In the genomic region with DNA sequence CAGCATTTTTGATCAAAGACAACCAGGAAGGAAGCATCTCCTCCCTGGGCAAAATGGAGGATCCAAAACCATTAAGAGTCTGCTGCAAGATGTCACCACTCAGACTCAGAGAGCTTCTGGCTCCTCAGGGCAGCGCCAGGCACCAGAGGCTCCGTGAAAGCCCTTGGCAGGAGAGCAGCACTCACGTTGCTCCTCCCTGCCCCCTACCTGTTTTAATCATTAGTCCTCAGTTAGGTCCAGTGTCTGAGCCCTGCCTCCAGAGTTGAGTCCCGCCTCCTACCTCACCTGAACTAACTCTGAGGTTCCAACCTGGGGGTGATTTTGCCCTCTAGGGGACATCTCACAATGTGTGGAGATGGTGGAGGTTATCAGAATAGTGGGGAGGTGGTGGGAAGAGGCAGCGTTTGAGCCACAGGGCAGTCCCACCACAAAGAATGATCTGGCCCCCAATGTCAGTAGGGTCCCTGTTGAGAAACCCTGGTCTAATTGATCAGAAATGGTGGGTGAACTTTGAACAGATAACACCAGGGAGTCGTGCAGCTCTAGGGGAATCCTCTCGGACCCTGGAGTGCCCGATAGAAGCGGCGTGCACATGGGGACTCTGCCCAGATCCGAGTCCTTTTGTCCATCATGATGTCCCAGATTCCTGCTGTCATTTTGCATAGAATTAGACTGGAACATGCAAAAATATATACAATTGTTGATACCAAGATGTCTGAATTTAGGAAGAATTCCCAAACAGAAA, we compare ENCODE assay signal across 16 cellular contexts.
DNase-seq lines count a peak whose midpoint lies in the region; ATAC-seq and TF ChIP-seq lines count a peak whose summit lies in the region.
"Had no signal": no experiment of that assay in that cellular context is flagged by ENCODE, and none has a peak within 500 bp of the region (broad histone marks: within the 10 kb centered on the region; RNA-seq: fewer than 3 reads in every experiment).

No MANE protein-coding gene starts in this region.

- no peaks in the 10 kb centered on the region for H3K36me3 Mint-ChIP-seq in WTC11
- H3K36me3 Mint-ChIP-seq: CD8-positive, alpha-beta memory T cell had no signal

- no peak overlapping the region for H3K27ac Mint-ChIP-seq in WTC11
- H3K27ac Mint-ChIP-seq: CD8-positive, alpha-beta memory T cell had no signal

- DNase-seq in NCI-H748 (lab: John Stamatoyannopoulos, UW; ENCODE audit: unreplicated experiment), result peak; percentile 24
- DNase-seq in NCI-H748 treated with DMSO at 0.1 percent for 48 hours (lab: John Stamatoyannopoulos, UW), result no peak
- DNase-seq in WTC11 (ENCODE audit: low spot score), result peak; percentile 33
- DNase-seq in left lobe of liver (ENCODE audit: low spot score), result no peak
- no peak for DNase-seq in uterus
- no peak for DNase-seq in activated CD4-positive, alpha-beta T cell treated with anti-CD3 and anti-CD28 coated beads for 1 hour
- DNase-seq in LoVo (ENCODE audit: low spot score), result no peak
- no peak for DNase-seq in NCI-H1092 treated with DMSO at 0.1 percent for 48 hours (lab: John Stamatoyannopoulos, UW)
- DNase-seq: CD8-positive, alpha-beta memory T cell; Kasumi-1; NCI-H1436 treated with DMSO at 0.1 percent for 48 hours; NCI-H446; NCI-H82; SHP77 had no signal

- H3K36me3 ChIP-seq in uterus, result no peaks in the 10 kb centered on the region
- H3K36me3 ChIP-seq: Peyer's patch had no signal

- no peaks in the 10 kb centered on the region for H3K27me3 ChIP-seq in uterus
- H3K27me3 ChIP-seq: Peyer's patch had no signal

- peaks cover 17% of the 10 kb centered on the region for H3K4me1 Mint-ChIP-seq in WTC11

- no peak overlapping the region for H3K4me3 ChIP-seq in uterus
- H3K4me3 ChIP-seq: Peyer's patch had no signal

- ATAC-seq in WTC11 (peak; percentile 94), left lobe of liver (peak; percentile 17)

- H3K4me1 ChIP-seq in uterus, result peaks cover 9 to 10% of the 10 kb centered on the region in 2 donors

- H3K27me3 Mint-ChIP-seq in WTC11 (ENCODE audit: low read depth), result no peaks in the 10 kb centered on the region; the same call in 1 of the 2 replicates

- H3K9me3 ChIP-seq in uterus, result no peaks in the 10 kb centered on the region
- H3K9me3 ChIP-seq: Peyer's patch had no signal

- no peak for TF ChIP-seq POLR2A in uterus (IDR thresholded peaks at IDR 0.05)

- POLR2A ChIA-PET in WTC11 (lab: Charles Lee), result no interaction called here

- H3K4me3 Mint-ChIP-seq in WTC11, result no peak overlapping the region
- H3K4me3 Mint-ChIP-seq: CD8-positive, alpha-beta memory T cell had no signal

- intact Hi-C loops in uterus (cut with DNase I; ENCODE audit: low total_unique reads), result no loop called here

- no peaks in the 10 kb centered on the region for H3K9me3 Mint-ChIP-seq in WTC11
- H3K9me3 Mint-ChIP-seq: CD8-positive, alpha-beta memory T cell had no signal

- peak overlapping the region; percentile 12 to 43 for H3K27ac ChIP-seq in uterus
- H3K27ac ChIP-seq: 22Rv1, Peyer's patch had no signal

- TF ChIP-seq CTCF in WTC11 (IDR thresholded peaks at IDR 0.05), result no peak
- TF ChIP-seq CTCF in uterus (IDR thresholded peaks at IDR 0.05), result no peak

- CTCF ChIA-PET in WTC11 (lab: Charles Lee), result no interaction called here

TF ChIP-seq in WTC11, 78 proteins besides CTCF, POLR2A, EP300 and RAD21:
- TF ChIP-seq MYBL2 (CRISPR knock-in tag; IDR thresholded peaks at IDR 0.05) (no peak), ZNF263 (CRISPR knock-in tag; IDR thresholded peaks at IDR 0.05; ENCODE audit: low read depth) (no peak), ZNF232 (CRISPR knock-in tag; IDR thresholded peaks at IDR 0.05) (no peak), ZNF138 (CRISPR knock-in tag; conservative IDR thresholded peaks at IDR 0.05) (no peak), SOX15 (CRISPR knock-in tag; IDR thresholded peaks at IDR 0.05) (no peak), NFE2L1 (CRISPR knock-in tag; IDR thresholded peaks at IDR 0.05) (no peak)
- TF ChIP-seq, protein P1, sequence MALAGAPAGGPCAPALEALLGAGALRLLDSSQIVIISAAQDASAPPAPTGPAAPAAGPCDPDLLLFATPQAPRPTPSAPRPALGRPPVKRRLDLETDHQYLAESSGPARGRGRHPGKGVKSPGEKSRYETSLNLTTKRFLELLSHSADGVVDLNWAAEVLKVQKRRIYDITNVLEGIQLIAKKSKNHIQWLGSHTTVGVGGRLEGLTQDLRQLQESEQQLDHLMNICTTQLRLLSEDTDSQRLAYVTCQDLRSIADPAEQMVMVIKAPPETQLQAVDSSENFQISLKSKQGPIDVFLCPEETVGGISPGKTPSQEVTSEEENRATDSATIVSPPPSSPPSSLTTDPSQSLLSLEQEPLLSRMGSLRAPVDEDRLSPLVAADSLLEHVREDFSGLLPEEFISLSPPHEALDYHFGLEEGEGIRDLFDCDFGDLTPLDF (CRISPR knock-in tag; IDR thresholded peaks at IDR 0.05), result no peak
- TF ChIP-seq, protein P2, sequence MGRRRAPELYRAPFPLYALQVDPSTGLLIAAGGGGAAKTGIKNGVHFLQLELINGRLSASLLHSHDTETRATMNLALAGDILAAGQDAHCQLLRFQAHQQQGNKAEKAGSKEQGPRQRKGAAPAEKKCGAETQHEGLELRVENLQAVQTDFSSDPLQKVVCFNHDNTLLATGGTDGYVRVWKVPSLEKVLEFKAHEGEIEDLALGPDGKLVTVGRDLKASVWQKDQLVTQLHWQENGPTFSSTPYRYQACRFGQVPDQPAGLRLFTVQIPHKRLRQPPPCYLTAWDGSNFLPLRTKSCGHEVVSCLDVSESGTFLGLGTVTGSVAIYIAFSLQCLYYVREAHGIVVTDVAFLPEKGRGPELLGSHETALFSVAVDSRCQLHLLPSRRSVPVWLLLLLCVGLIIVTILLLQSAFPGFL (CRISPR knock-in tag; IDR thresholded peaks at IDR 0.05; ENCODE audit: borderline replicate concordance), result no peak
TF ChIP-seq in WTC11: peak in this region for 0.

Comparison
In these comparisons a context has a peak if more than half of its experiments do, and no peak if none do; other contexts are left out.
1. DNase-seq: peak in NCI-H748 (single experiment) and WTC11 (single experiment); none in NCI-H748 treated with DMSO at 0.1 percent for 48 hours (single experiment), left lobe of liver (single experiment), uterus (0 of 2), activated CD4-positive, alpha-beta T cell treated with anti-CD3 and anti-CD28 coated beads for 1 hour (single experiment), LoVo (single experiment) and NCI-H1092 treated with DMSO at 0.1 percent for 48 hours (single experiment).